In genomic region chr9:73200694-73201432, GRCh38 we compare ENCODE assay signal across 8 cellular contexts. TPM values are rescaled to one million over a fixed set of nuclear protein-coding genes. Genes with fewer than 3 reads are reported as not detected.
DNase-seq lines count a peak whose midpoint lies in the region; ATAC-seq and TF ChIP-seq lines count a peak whose summit lies in the region.

No MANE protein-coding gene starts in this region.

- H3K4me2 ChIP-seq in Karpas-422 (ENCODE audit: low read depth, low read length, poor library complexity, severe bottlenecking), result no peak overlapping the region
- no peak overlapping the region for H3K4me2 ChIP-seq in SK-N-SH

- peaks cover 5% of the 10 kb centered on the region for H3K27me3 Mint-ChIP-seq in activated T-cell treated with anti-CD3 and anti-CD28 coated beads, Interleukin-2, amount 50 U/mL, for 72 hours (ENCODE audit: low read depth)
- H3K27me3 Mint-ChIP-seq in stimulated activated naive CD8-positive, alpha-beta T cell treated with anti-CD3 and anti-CD28 coated beads, Interleukin-15, amount 100 ng/mL, for 72 hours, result peaks cover 16% of the 10 kb centered on the region

- no peak overlapping the region for H3K4me3 ChIP-seq in Karpas-422 (ENCODE audit: low read length)
- H3K4me3 ChIP-seq in SK-N-SH (ENCODE audit: low read depth in 2 of 2, low read length in 1 of 2), result no peak overlapping the region; a peak in 1 of 4 replicates
- no peak overlapping the region for H3K4me3 ChIP-seq in fibroblast of the aortic adventitia (ENCODE audit: low read depth, low read length)
- no peak overlapping the region for H3K4me3 ChIP-seq in coronary artery

- peaks cover 5% of the 10 kb centered on the region for H3K4me1 Mint-ChIP-seq in activated T-cell treated with anti-CD3 and anti-CD28 coated beads, Interleukin-2, amount 50 U/mL, for 72 hours (ENCODE audit: low read depth)
- H3K4me1 Mint-ChIP-seq in stimulated activated naive CD8-positive, alpha-beta T cell treated with anti-CD3 and anti-CD28 coated beads, Interleukin-15, amount 100 ng/mL, for 72 hours, result peaks cover 7% of the 10 kb centered on the region

- 34% methylated on average over 9 of the region's 9 CpGs for WGBS in SK-N-SH (ENCODE audit: low lambda C conversion rate)

- no peaks in the 10 kb centered on the region for H3K9me3 ChIP-seq in Karpas-422 (ENCODE audit: low read length)
- H3K9me3 ChIP-seq in SK-N-SH, result no peaks in the 10 kb centered on the region

- no peak overlapping the region for H3K4me3 Mint-ChIP-seq in activated T-cell treated with anti-CD3 and anti-CD28 coated beads, Interleukin-2, amount 50 U/mL, for 72 hours
- H3K4me3 Mint-ChIP-seq in stimulated activated naive CD8-positive, alpha-beta T cell treated with anti-CD3 and anti-CD28 coated beads, Interleukin-15, amount 100 ng/mL, for 72 hours, result no peak overlapping the region

- H3K9ac ChIP-seq in Karpas-422 (ENCODE audit: low read length), result no peak overlapping the region
- H3K9ac ChIP-seq in SK-N-SH, result no peak overlapping the region

- H4K20me1 ChIP-seq in Karpas-422 (ENCODE audit: insufficient read depth, low read depth, low read length) (no peaks in the 10 kb centered on the region), SK-N-SH (ENCODE audit: insufficient read depth) (no peaks in the 10 kb centered on the region)

- H3K4me1 ChIP-seq in Karpas-422 (ENCODE audit: low read length) (no peaks in the 10 kb centered on the region), SK-N-SH (ENCODE audit: control insufficient read depth in 1 of 2, insufficient read depth in 2 of 2, low read depth in 1 of 2, low read length in 1 of 2) (no peaks in the 10 kb centered on the region; a peak in 1 of 4 replicates)

- H3K27me3 ChIP-seq in Karpas-422 (ENCODE audit: low read length) (no peaks in the 10 kb centered on the region), SK-N-SH (ENCODE audit: insufficient read depth) (no peaks in the 10 kb centered on the region; the same call in 1 of the 2 replicates)

- POLR2A ChIA-PET in SK-N-SH (lab: Yijun Ruan, JAX), result no interaction called here

- H3K9me3 Mint-ChIP-seq in activated T-cell treated with anti-CD3 and anti-CD28 coated beads, Interleukin-2, amount 50 U/mL, for 72 hours, result no peaks in the 10 kb centered on the region
- H3K9me3 Mint-ChIP-seq in stimulated activated naive CD8-positive, alpha-beta T cell treated with anti-CD3 and anti-CD28 coated beads, Interleukin-15, amount 100 ng/mL, for 72 hours, result no peaks in the 10 kb centered on the region

- no peak overlapping the region for H2AFZ ChIP-seq in Karpas-422 (ENCODE audit: low read length)
- H2AFZ ChIP-seq in SK-N-SH (ENCODE audit: low read depth), result no peak overlapping the region

- no peak overlapping the region for H3K27ac ChIP-seq in Karpas-422 (ENCODE audit: low read length)
- H3K27ac ChIP-seq in SK-N-SH (ENCODE audit: low read depth in 2 of 2, low read length in 1 of 2), result no peak overlapping the region
- H3K27ac ChIP-seq in coronary artery, result no peak overlapping the region

- TF ChIP-seq CTCF in SK-N-SH (IDR thresholded peaks at IDR 0.05) (peak; percentile 74), fibroblast of the aortic adventitia (IDR thresholded peaks at IDR 0.05; ENCODE audit: insufficient read depth, low read length) (peak; percentile 58), coronary artery (IDR thresholded peaks at IDR 0.05) (no peak)

- peak; percentile 27 to 73 for ATAC-seq in activated T-cell treated with anti-CD3 and anti-CD28 coated beads, Interleukin-2, amount 50 U/mL, for 72 hours (replicated peaks in 1 of 2)
- ATAC-seq in stimulated activated naive CD8-positive, alpha-beta T cell treated with anti-CD3 and anti-CD28 coated beads, Interleukin-15, amount 100 ng/mL, for 72 hours, result peak; percentile 52
- no peak for ATAC-seq in GM21529 (IDR thresholded peaks at IDR 0.05; ENCODE audit: unreplicated experiment)

- DNase-seq in activated T-cell treated with anti-CD3 and anti-CD28 coated beads, Interleukin-2, amount 50 U/mL, for 72 hours, result no peak
- DNase-seq in activated T-cell treated with anti-CD3 and anti-CD28 coated beads for 4 hours, result no peak
- DNase-seq in Karpas-422, result peak; percentile 83
- peak; percentile 10 for DNase-seq in SK-N-SH
- peak; percentile 54 for DNase-seq in fibroblast of the aortic adventitia (ENCODE audit: low read depth)
- DNase-seq in stimulated activated naive CD8-positive, alpha-beta T cell treated with anti-CD3 and anti-CD28 coated beads, Interleukin-15, amount 100 ng/mL, for 72 hours, result no peak
- DNase-seq in coronary artery (ENCODE audit: low spot score), result no peak

- no peaks in the 10 kb centered on the region for H3K79me2 ChIP-seq in Karpas-422 (ENCODE audit: low read length)
- H3K79me2 ChIP-seq in SK-N-SH (ENCODE audit: insufficient read depth), result no peaks in the 10 kb centered on the region

- H3K9me2 ChIP-seq in Karpas-422 (replicated peaks; ENCODE audit: insufficient read depth, low read length) (no peaks in the 10 kb centered on the region; the same call in 1 of the 2 replicates), SK-N-SH (no peaks in the 10 kb centered on the region)

- H3K27ac Mint-ChIP-seq in activated T-cell treated with anti-CD3 and anti-CD28 coated beads, Interleukin-2, amount 50 U/mL, for 72 hours, result no peak overlapping the region
- H3K27ac Mint-ChIP-seq in stimulated activated naive CD8-positive, alpha-beta T cell treated with anti-CD3 and anti-CD28 coated beads, Interleukin-15, amount 100 ng/mL, for 72 hours, result no peak overlapping the region

- no peaks in the 10 kb centered on the region for H3K36me3 Mint-ChIP-seq in activated T-cell treated with anti-CD3 and anti-CD28 coated beads, Interleukin-2, amount 50 U/mL, for 72 hours (ENCODE audit: insufficient read depth in 2 of 2)

- no peaks in the 10 kb centered on the region for H3F3A ChIP-seq in SK-N-SH (replicated peaks; ENCODE audit: insufficient read depth)

- no peaks in the 10 kb centered on the region for H3K36me3 ChIP-seq in Karpas-422 (ENCODE audit: insufficient read depth, low read length)
- no peaks in the 10 kb centered on the region for H3K36me3 ChIP-seq in SK-N-SH (replicated peaks in 1 of 2; ENCODE audit: control insufficient read depth in 1 of 2, insufficient read depth in 2 of 2, low read length in 1 of 2)

- CTCF ChIA-PET in SK-N-SH (lab: Yijun Ruan, JAX), result interaction anchor here (0.6 to 3.5 kb wide), 42 partner anchors 9 to 1799 kb away, joined by 3 to 28 read pairs (median 4); no protein-coding TSS in a partner anchor

- TF ChIP-seq RAD21 in SK-N-SH (IDR thresholded peaks at IDR 0.05; ENCODE audit: low read length), result peak; percentile 77

- TF ChIP-seq EP300 in SK-N-SH (IDR thresholded peaks at IDR 0.05; ENCODE audit: borderline replicate concordance in 1 of 2, low read depth in 1 of 2, low read length in 1 of 2), result no peak

TF ChIP-seq in SK-N-SH, 30 proteins besides CTCF, POLR2A, EP300 and RAD21:
- TF ChIP-seq FOXM1 (IDR thresholded peaks at IDR 0.05; ENCODE audit: low read depth) (no peak), FOSL2 (IDR thresholded peaks at IDR 0.05; ENCODE audit: borderline replicate concordance, low read depth) (no peak), PBX3 (IDR thresholded peaks at IDR 0.05) (no peak), CHD2 (IDR thresholded peaks at IDR 0.05; ENCODE audit: low read length, partially characterized antibody) (no peak), SMC3 (IDR thresholded peaks at IDR 0.05; ENCODE audit: low read depth, low read length) (peak; percentile 31; the same call in 1 of the 2 replicates), RCOR1 (IDR thresholded peaks at IDR 0.05; ENCODE audit: low read length) (no peak), REST (IDR thresholded peaks at IDR 0.05; ENCODE audit: low read depth, low read length) (no peak), RXRA (IDR thresholded peaks at IDR 0.05; ENCODE audit: borderline replicate concordance, low read depth) (no peak), MEF2A (IDR thresholded peaks at IDR 0.05; ENCODE audit: borderline replicate concordance, low read depth) (no peak)

RNA-seq across cellular contexts. Expression of gene ANXA1, which starts 49.2 kb away (rescaled TPM):
- total RNA-seq in activated T-cell treated with anti-CD3 and anti-CD28 coated beads, Interleukin-2, amount 50 U/mL, for 72 hours, result 10 to 100 TPM; 16.7 to 51.1 TPM
- not detected in 2 replicates for total RNA-seq in Karpas-422 (2014; rRNA removed; shearing (Covaris generic); ENCODE audit: low replicate concordance)
- polyA plus RNA-seq in SK-N-SH (2012; rRNA removed), result 443 and 608 TPM in 2 replicates
- 640 and 748 TPM in 2 replicates for polyA plus RNA-seq in SK-N-SH (2012; cell fraction: cytosol; rRNA removed)
- polyA plus RNA-seq in SK-N-SH (2012; cell fraction: nucleus; rRNA removed), result 216 and 495 TPM in 2 replicates
- 923 and 1,627 TPM in 2 replicates for total RNA-seq in fibroblast of the aortic adventitia (ENCODE audit: low replicate concordance)

Comparison
In these comparisons a context has a peak if more than half of its experiments do, and no peak if none do; other contexts are left out.
1. DNase-seq: peak in Karpas-422 (single experiment), SK-N-SH (single experiment) and fibroblast of the aortic adventitia (single experiment); none in activated T-cell treated with anti-CD3 and anti-CD28 coated beads, Interleukin-2, amount 50 U/mL, for 72 hours (0 of 2), activated T-cell treated with anti-CD3 and anti-CD28 coated beads for 4 hours (single experiment), stimulated activated naive CD8-positive, alpha-beta T cell treated with anti-CD3 and anti-CD28 coated beads, Interleukin-15, amount 100 ng/mL, for 72 hours (0 of 2) and coronary artery (single experiment).
2. RNA of gene ANXA1, which starts 49.2 kb away (total RNA-seq): 923 to 1,627 TPM in fibroblast of the aortic adventitia; 16.7 to 51.1 TPM in activated T-cell treated with anti-CD3 and anti-CD28 coated beads, Interleukin-2, amount 50 U/mL, for 72 hours and not detected in Karpas-422; every median in the first group is over 10 times any median in the second.